In genomic region chrX:69145714-69146113, GRCh38 we compare ENCODE assay signal across 18 cellular contexts.
"Had no signal": no experiment of that assay in that cellular context is flagged by ENCODE, and none has a peak within 500 bp of the region (broad histone marks: within the 10 kb centered on the region; RNA-seq: fewer than 3 reads in every experiment).

No MANE protein-coding gene starts in this region.

- DNase-seq: activated CD4-positive, alpha-beta T cell treated with anti-CD3 and anti-CD28 coated beads for 1 hour; activated CD4-positive, alpha-beta T cell treated with anti-CD3 and anti-CD28 coated beads, Interleukin-2, amount 10 ng/mL, durations not matched to agents 7 days and 5 days; activated CD8-positive, alpha-beta T cell treated with anti-CD3 and anti-CD28 coated beads for 36 hours; activated naive CD4-positive, alpha-beta T cell treated with Interleukin-2 at 50 U/mL for 16 hours; activated T-cell treated with anti-CD3 and anti-CD28 coated beads, Interleukin-2, amount 50 U/mL, for 48 hours; body of pancreas; esophagus squamous epithelium; foreskin melanocyte; heart right ventricle; lower lobe of right lung; nephron progenitor cell; psoas muscle; stimulated activated naive CD4-positive, alpha-beta T cell; T-helper 2 cell; tibial artery had no signal

- H3K4me1 ChIP-seq: body of pancreas, heart right ventricle, left lung, lower lobe of right lung, pancreas, psoas muscle, suprapubic skin, tibial artery had no signal

- H3K9me3 ChIP-seq: body of pancreas, esophagus squamous epithelium, heart right ventricle, left lung, lower lobe of right lung, pancreas, psoas muscle, suprapubic skin, tibial artery had no signal

- H3K36me3 ChIP-seq: esophagus squamous epithelium, heart right ventricle, left lung, lower lobe of right lung, pancreas, suprapubic skin, tibial artery had no signal

- H3K27me3 ChIP-seq: body of pancreas, esophagus squamous epithelium, left lung, suprapubic skin, tibial artery had no signal

- H3K27ac ChIP-seq: body of pancreas, heart right ventricle, left lung, lower lobe of right lung, pancreas, psoas muscle, suprapubic skin, tibial artery had no signal

- H3K4me3 ChIP-seq: body of pancreas, esophagus squamous epithelium, heart right ventricle, left lung, lower lobe of right lung, pancreas, psoas muscle, suprapubic skin, tibial artery had no signal
